Comparison of ENCODE assay signal across 15 cellular contexts in the genomic region with DNA sequence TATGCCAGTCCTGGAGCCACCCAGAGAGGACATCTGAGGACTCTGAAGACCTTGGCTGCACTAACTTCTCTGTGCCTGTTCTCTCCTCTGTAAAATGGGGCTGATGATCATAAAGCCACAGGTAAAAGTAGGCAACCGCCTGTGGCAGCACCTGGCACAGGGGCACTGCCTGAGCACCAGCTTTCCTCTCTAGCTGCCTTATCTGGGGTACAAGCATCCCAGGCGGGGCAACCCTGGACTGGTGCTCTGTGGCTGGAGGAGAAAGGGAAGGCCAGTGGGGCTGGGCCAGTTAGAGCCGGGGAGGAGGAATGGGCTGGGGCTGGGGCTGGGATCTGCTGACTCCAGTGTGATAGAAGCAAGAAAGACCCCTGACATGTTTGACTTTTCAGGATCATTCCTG. TPM values are rescaled to one million over a fixed set of nuclear protein-coding genes. Genes with fewer than 3 reads are reported as not detected.
"Had no signal": no experiment of that assay in that cellular context is flagged by ENCODE, and none has a peak within 500 bp of the region (broad histone marks: within the 10 kb centered on the region; RNA-seq: fewer than 3 reads in every experiment).

No MANE protein-coding gene starts in this region.

RNA-seq across cellular contexts. Expression of a gene that starts 18.2 kb away (rescaled TPM):
- total RNA-seq: activated B cell treated with CpG ODN at 0.5 μM for 24 hours; activated CD4-positive, alpha-beta memory T cell treated with anti-CD3 and anti-CD28 coated beads for 36 hours; activated CD4-positive, alpha-beta memory T cell treated with anti-CD3 and anti-CD28 coated beads, Interleukin-2, amount 10 ng/mL, durations not matched to agents 7 days and 5 days; activated CD4-positive, alpha-beta T cell treated with anti-CD3 and anti-CD28 coated beads for 36 hours; activated CD4-positive, alpha-beta T cell treated with anti-CD3 and anti-CD28 coated beads, Interleukin-2, amount 10 ng/mL, durations not matched to agents 24 days and 14 days; activated CD4-positive, alpha-beta T cell treated with anti-CD3 and anti-CD28 coated beads, Interleukin-2, amount 10 ng/mL, durations not matched to agents 7 days and 5 days; activated CD8-positive, alpha-beta memory T cell treated with anti-CD3 and anti-CD28 coated beads for 36 hours; activated CD8-positive, alpha-beta memory T cell treated with anti-CD3 and anti-CD28 coated beads, Interleukin-2, amount 10 ng/mL, durations not matched to agents 7 days and 5 days; activated CD8-positive, alpha-beta T cell treated with anti-CD3 and anti-CD28 coated beads for 36 hours; activated CD8-positive, alpha-beta T cell treated with anti-CD3 and anti-CD28 coated beads, Interleukin-2, amount 10 ng/mL, durations not matched to agents 7 days and 5 days; T-cell; T-helper 1 cell treated with Interleukin-12 subunit alpha and Interleukin-12 subunit beta and Interleukin-4 antibody, amounts not matched to agents 30 ng/mL and 1 ng/mL, for 36 hours; T-helper 17 cell; T-helper 2 cell treated with Interferon-gamma antibody and Interleukin-4, amounts not matched to agents 100 ng/mL and 5 ng/mL, for 36 hours; WTC11 had no signal
